In genomic region chr1:14615539-14616218, GRCh38 we compare ENCODE assay signal across 27 cellular contexts.
"Had no signal": no experiment of that assay in that cellular context is flagged by ENCODE, and none has a peak within 500 bp of the region (broad histone marks: within the 10 kb centered on the region; RNA-seq: fewer than 3 reads in every experiment).

No MANE protein-coding gene starts in this region.

- FAIRE-seq: TTC549 had no signal

- DNase-seq: activated CD4-positive, alpha-beta T cell treated with anti-CD3 and anti-CD28 coated beads for 36 hours; activated CD4-positive, alpha-beta T cell treated with anti-CD3 and anti-CD28 coated beads, Interleukin-2, amount 10 ng/mL, durations not matched to agents 7 days and 5 days; activated CD4-positive, alpha-beta T cell treated with anti-CD3 and anti-CD28 coated beads, Interleukin-2, amount 50 U/mL, for 48 hours; activated CD8-positive, alpha-beta T cell treated with anti-CD3 and anti-CD28 coated beads, Interleukin-2, amount 10 ng/mL, durations not matched to agents 7 days and 5 days; activated gamma-delta T cell; activated naive CD4-positive, alpha-beta T cell treated with Interleukin-2 at 50 U/mL for 16 hours; activated naive CD8-positive, alpha-beta T cell treated with anti-CD3 and anti-CD28 coated beads, Interleukin-2, amount 10 ng/mL, durations not matched to agents 7 days and 5 days; activated T-cell treated with anti-CD3 and anti-CD28 coated beads, Interleukin-2, amount 50 U/mL, for 24 hours; amygdala; NCI-H1092; NCI-H1436 treated with DMSO at 0.1 percent for 48 hours; NCI-H1694 treated with DMSO at 0.1 percent for 48 hours; NCI-H2029; NCI-H510A; NCI-H748 treated with DMSO at 0.1 percent for 48 hours; NK-92 treated with Interleukin-12 subunit alpha and Interleukin-12 subunit beta, amount 100 ng/mL, for 24 hours; OCI-M1; SHP77; SJCRH30; T1000 had no signal

- H3K4me1 ChIP-seq: ascending aorta, SJCRH30 had no signal

- H3K36me3 ChIP-seq: ascending aorta, cardiac muscle cell, SJCRH30 had no signal

- H3K27me3 ChIP-seq: ascending aorta, cardiac muscle cell had no signal

- H3K9me3 ChIP-seq: ascending aorta had no signal

- H3K4me3 ChIP-seq: ascending aorta, cardiac muscle cell, SJCRH30, SK-N-MC had no signal

- H3K27ac ChIP-seq: ascending aorta, SJCRH30, SK-N-MC had no signal

- ATAC-seq: activated CD4-positive, alpha-beta T cell treated with anti-CD3 and anti-CD28 coated beads for 36 hours; activated CD4-positive, CD25-positive, alpha-beta regulatory T cell treated with anti-CD3 and anti-CD28 coated beads, Interleukin-2, amount 50 U/mL, for 24 hours; activated CD8-positive, alpha-beta T cell treated with anti-CD3 and anti-CD28 coated beads, Interleukin-2, amount 10 ng/mL, durations not matched to agents 7 days and 5 days; Panc1; WTC11 had no signal
